ENCODE assay signal across 16 cellular contexts in the genomic region with DNA sequence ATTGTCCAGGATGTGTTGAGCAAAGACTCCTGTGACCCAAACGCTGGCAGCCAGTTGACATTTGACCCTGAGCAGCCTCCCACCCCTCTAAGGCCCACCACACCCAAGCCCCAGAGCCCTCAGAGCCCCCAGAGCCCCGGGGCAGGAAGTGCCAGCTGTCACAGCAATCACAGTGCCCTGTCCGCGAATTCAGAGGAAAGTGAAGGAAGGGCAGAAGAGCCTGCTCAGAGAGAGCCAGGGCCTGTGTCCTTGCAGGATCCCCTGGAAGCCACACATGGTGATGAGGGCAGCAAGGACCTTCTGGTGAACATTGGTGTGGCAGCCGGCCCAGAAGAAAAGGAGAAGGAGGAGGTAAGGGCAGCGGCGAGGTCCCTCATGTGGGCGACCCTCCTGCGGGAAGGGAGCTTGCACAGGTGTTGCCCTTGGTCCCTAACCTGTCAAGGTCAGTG.
A peak's percentile ranks its signal among the peaks of the same experiment; 100 is the strongest.
DNase-seq lines count a peak whose midpoint lies in the region; ATAC-seq and TF ChIP-seq lines count a peak whose summit lies in the region.
"Had no signal": no experiment of that assay in that cellular context is flagged by ENCODE, and none has a peak within 500 bp of the region (broad histone marks: within the 10 kb centered on the region; RNA-seq: fewer than 3 reads in every experiment).

No MANE protein-coding gene starts in this region.

- H3K27ac Mint-ChIP-seq in central memory CD8-positive, alpha-beta T cell (ENCODE audit: low read depth) = peak overlapping the region; percentile 86
- H3K27ac Mint-ChIP-seq: H9 had no signal

- DNase-seq in heart left ventricle = no peak
- DNase-seq in left ventricle myocardium superior = no peak
- no peak for DNase-seq in central memory CD8-positive, alpha-beta T cell (ENCODE audit: low spot score in 2 of 2)
- DNase-seq in substantia nigra (lab: John Stamatoyannopoulos, UW) = no peak
- no peak for DNase-seq in iPS-NIHi7 (ENCODE audit: extremely low spot score)
- DNase-seq in psoas muscle = no peak
- DNase-seq: aorta; effector CD8-positive, alpha-beta T cell; H9; mucosa of descending colon; NCI-H2029 treated with DMSO at 0.1 percent for 48 hours; NK-92 treated with Interleukin-12 subunit alpha and Interleukin-12 subunit beta, amount 100 ng/mL, for 24 hours; uterus had no signal

- no peaks in the 10 kb centered on the region for H3K9me3 Mint-ChIP-seq in central memory CD8-positive, alpha-beta T cell
- H3K9me3 Mint-ChIP-seq: H9 had no signal

- H3K9me3 ChIP-seq in heart left ventricle = no peaks in the 10 kb centered on the region
- no peaks in the 10 kb centered on the region for H3K9me3 ChIP-seq in psoas muscle
- H3K9me3 ChIP-seq: mucosa of descending colon, uterus had no signal

- intact Hi-C loops in heart left ventricle (cut with DNase I) = loop anchor here in 3 of 10 donors (5.0 kb wide), 3 partner anchors 172 to 302 kb away; no protein-coding TSS in a partner anchor
- intact Hi-C loops in left ventricle myocardium superior (cut with micrococcal nuclease) = no loop called here
- intact Hi-C loops in psoas muscle (cut with DNase I) = loop anchor here (5.0 to 10.0 kb wide), 2 partner anchors 169 to 202 kb away; no protein-coding TSS in a partner anchor

- H3K4me3 ChIP-seq in heart left ventricle = peak overlapping the region in 1 of 12 donors; percentile 33
- no peak overlapping the region for H3K4me3 ChIP-seq in psoas muscle
- H3K4me3 ChIP-seq: mucosa of descending colon, uterus had no signal

- no peak for ATAC-seq in heart left ventricle
- no peak for ATAC-seq in left ventricle myocardium superior
- ATAC-seq in HG02759 (IDR thresholded peaks at IDR 0.05; ENCODE audit: unreplicated experiment) = peak; percentile 22
- ATAC-seq in central memory CD8-positive, alpha-beta T cell (replicated peaks; ENCODE audit: extremely low read depth, poor library complexity, severe bottlenecking) = peak; percentile 38
- no peak for ATAC-seq in psoas muscle
- ATAC-seq in GM19455 (IDR thresholded peaks at IDR 0.05; ENCODE audit: unreplicated experiment) = no peak
- ATAC-seq: mucosa of descending colon had no signal

- peaks cover 2% of the 10 kb centered on the region for H3K36me3 Mint-ChIP-seq in central memory CD8-positive, alpha-beta T cell (ENCODE audit: insufficient read depth)

- WGBS in heart left ventricle, 4 donors = 66 to 77% (median 72%) methylated on average over 9 of the region's 9 CpGs
- 59 to 63% (median 62%) methylated on average over 9 of the region's 9 CpGs for WGBS in psoas muscle, 3 donors

- peaks cover 0 to 7% (median 0%) of the 10 kb centered on the region in 9 donors for H3K36me3 ChIP-seq in heart left ventricle
- no peaks in the 10 kb centered on the region for H3K36me3 ChIP-seq in psoas muscle (ENCODE audit: insufficient read depth in 1 of 2, low read depth in 1 of 2)
- H3K36me3 ChIP-seq: uterus had no signal

- peak overlapping the region in 8 of 12 donors; percentile 9 to 65 (median 23) for H3K27ac ChIP-seq in heart left ventricle
- peak overlapping the region; percentile 63 for H3K27ac ChIP-seq in substantia nigra (ENCODE audit: low read depth, low read length, poor library complexity, severe bottlenecking)
- no peak overlapping the region for H3K27ac ChIP-seq in psoas muscle
- H3K27ac ChIP-seq: uterus, VCaP had no signal

- no peaks in the 10 kb centered on the region for H3K27me3 Mint-ChIP-seq in central memory CD8-positive, alpha-beta T cell

- H3K4me3 Mint-ChIP-seq in central memory CD8-positive, alpha-beta T cell = peak overlapping the region; percentile 82
- H3K4me3 Mint-ChIP-seq: H9 had no signal

- no peak for TF ChIP-seq POLR2A in heart left ventricle (IDR thresholded peaks at IDR 0.05)

- peaks cover 0 to 33% (median 11%) of the 10 kb centered on the region in 12 donors for H3K4me1 ChIP-seq in heart left ventricle
- no peaks in the 10 kb centered on the region for H3K4me1 ChIP-seq in psoas muscle
- H3K4me1 ChIP-seq: uterus had no signal

- no peak for TF ChIP-seq CTCF in heart left ventricle (IDR thresholded peaks at IDR 0.05)
- no peak for TF ChIP-seq CTCF in psoas muscle (IDR thresholded peaks at IDR 0.05)

- peaks cover 36% of the 10 kb centered on the region for H3K4me1 Mint-ChIP-seq in central memory CD8-positive, alpha-beta T cell

- H3K27me3 ChIP-seq in heart left ventricle (no peaks in the 10 kb centered on the region), psoas muscle (ENCODE audit: insufficient read depth in 3 of 3, low read length in 2 of 3) (no peaks in the 10 kb centered on the region)
- H3K27me3 ChIP-seq: uterus had no signal

Comparison
In these comparisons a context has a peak if more than half of its experiments do, and no peak if none do; other contexts are left out.
1. ATAC-seq: peak in HG02759 (single experiment) and central memory CD8-positive, alpha-beta T cell (single experiment); none in heart left ventricle (0 of 4), left ventricle myocardium superior (single experiment), psoas muscle (0 of 4) and GM19455 (single experiment).